Comparison of ENCODE assay signal across 8 cellular contexts in the genomic region with DNA sequence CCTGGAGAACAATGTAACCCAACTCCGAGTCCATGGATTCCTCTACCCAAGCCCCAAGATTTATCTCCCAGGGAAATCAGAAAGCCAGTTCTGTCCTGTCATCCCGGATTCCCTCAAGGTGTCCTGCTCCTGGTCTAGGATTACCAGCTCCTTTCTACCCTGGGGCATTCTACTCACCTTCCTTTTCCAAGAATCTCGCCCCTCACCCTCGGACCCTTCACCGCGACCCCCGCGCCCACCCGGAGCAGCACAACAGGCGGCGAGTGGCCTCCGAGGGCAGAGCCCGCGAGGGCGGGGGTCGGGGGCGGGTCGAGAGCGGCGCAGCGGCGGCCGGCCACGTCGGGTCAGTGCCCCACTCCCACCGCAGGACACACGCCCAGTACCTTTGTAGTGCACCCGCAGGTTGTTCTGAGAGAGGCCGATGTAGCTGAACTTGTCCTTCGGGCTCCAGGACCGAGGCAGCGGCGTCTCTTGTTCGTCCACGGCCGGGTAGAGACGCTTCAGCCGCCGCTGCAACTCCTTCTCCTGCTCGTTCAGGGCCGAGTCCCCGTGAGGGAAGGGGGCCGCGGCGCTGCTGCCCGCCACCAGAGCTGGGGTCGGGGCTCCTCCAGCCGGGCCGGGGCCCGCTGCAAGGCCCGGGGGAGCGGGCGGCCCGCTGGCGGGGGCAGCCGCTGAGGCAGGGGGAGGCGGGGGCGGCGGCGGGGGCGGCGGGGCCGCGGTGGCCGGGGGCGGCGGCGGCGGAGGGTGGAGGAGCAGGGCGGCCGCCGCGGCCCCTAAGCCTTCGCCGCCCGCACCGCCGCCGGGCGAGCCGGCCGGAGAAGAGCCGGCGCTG. TPM values are rescaled to one million over a fixed set of nuclear protein-coding genes. Genes with fewer than 3 reads are reported as not detected.
DNase-seq lines count a peak whose midpoint lies in the region; ATAC-seq and TF ChIP-seq lines count a peak whose summit lies in the region.

No MANE protein-coding gene starts in this region.

- peak overlapping the region; percentile 48 for H3K14ac ChIP-seq in IMR-90 (replicated peaks; ENCODE audit: low read depth, low read length)

- CTCF ChIA-PET in IMR-90 (lab: Yijun Ruan, JAX) (no interaction called here), activated B cell treated with CpG ODN at 0.5 μM for 24 hours (lab: Charles Lee) (interaction anchor here (1.3 kb wide), 1 partner anchor 96 kb away, joined by 5 read pairs; a partner anchor contains a TSS)

- no peak overlapping the region for H2BK20ac ChIP-seq in IMR-90 (ENCODE audit: low read depth, low read length)

- H3K4me3 ChIP-seq in IMR-90 (ENCODE audit: insufficient read depth, low read depth, low read length) = peak overlapping the region; percentile 94
- H3K4me3 ChIP-seq in right lobe of liver = peak overlapping the region; percentile 71 to 81 (median 74)

- H3K4me1 Mint-ChIP-seq in activated B cell treated with CpG ODN at 0.5 μM for 24 hours = peaks cover 44% of the 10 kb centered on the region
- peaks cover 67% of the 10 kb centered on the region for H3K4me1 Mint-ChIP-seq in dendritic cell treated with granulocyte-macrophage colony-stimulating factor and Interleukin-4, amounts not matched to agents 40 ng/mL and 50 ng/mL, for 4 days (ENCODE audit: low read depth)
- H3K4me1 Mint-ChIP-seq in stimulated activated effector memory CD8-positive, alpha-beta T cell treated with anti-CD3 and anti-CD28 coated beads, Interleukin-12 subunit alpha, Interleukin-12 subunit beta, amount 100 ng/mL, for 72 hours = peaks cover 52% of the 10 kb centered on the region

- no peak overlapping the region for H2BK120ac ChIP-seq in IMR-90 (ENCODE audit: low read depth, low read length)

- no peaks in the 10 kb centered on the region for H3K9me3 ChIP-seq in IMR-90 (ENCODE audit: control insufficient read depth, insufficient read depth, low read length)
- no peaks in the 10 kb centered on the region for H3K9me3 ChIP-seq in right lobe of liver

- peak overlapping the region; percentile 84 for H3K27ac Mint-ChIP-seq in activated B cell treated with CpG ODN at 0.5 μM for 24 hours
- peak overlapping the region; percentile 98 for H3K27ac Mint-ChIP-seq in dendritic cell treated with granulocyte-macrophage colony-stimulating factor and Interleukin-4, amounts not matched to agents 40 ng/mL and 50 ng/mL, for 4 days
- peak overlapping the region; percentile 85 for H3K27ac Mint-ChIP-seq in stimulated activated effector memory CD8-positive, alpha-beta T cell treated with anti-CD3 and anti-CD28 coated beads, Interleukin-12 subunit alpha, Interleukin-12 subunit beta, amount 100 ng/mL, for 72 hours

- H3K9me3 Mint-ChIP-seq in activated B cell treated with CpG ODN at 0.5 μM for 24 hours = no peaks in the 10 kb centered on the region
- H3K9me3 Mint-ChIP-seq in dendritic cell treated with granulocyte-macrophage colony-stimulating factor and Interleukin-4, amounts not matched to agents 40 ng/mL and 50 ng/mL, for 4 days = no peaks in the 10 kb centered on the region
- no peaks in the 10 kb centered on the region for H3K9me3 Mint-ChIP-seq in stimulated activated effector memory CD8-positive, alpha-beta T cell treated with anti-CD3 and anti-CD28 coated beads, Interleukin-12 subunit alpha, Interleukin-12 subunit beta, amount 100 ng/mL, for 72 hours

- H2AK5ac ChIP-seq in IMR-90 (ENCODE audit: low read depth, low read length) = 0 out of 2 replicates have a peak overlapping the region, but pooled peaks have one; percentile 2

- no peak overlapping the region for H4K5ac ChIP-seq in IMR-90 (ENCODE audit: low read depth, low read length)

- peak; percentile 18 for ATAC-seq in GM21528 (IDR thresholded peaks at IDR 0.05; ENCODE audit: low FRiP score, unreplicated experiment)
- peak; percentile 8 for ATAC-seq in IMR-90 (ENCODE audit: low read depth)
- peak; percentile 9 for ATAC-seq in activated B cell treated with CpG ODN at 0.5 μM for 24 hours (ENCODE audit: low read depth)
- ATAC-seq in right lobe of liver = peak; percentile 36 to 54 (median 46)
- peak; percentile 12 for ATAC-seq in stimulated activated effector memory CD8-positive, alpha-beta T cell treated with anti-CD3 and anti-CD28 coated beads, Interleukin-12 subunit alpha, Interleukin-12 subunit beta, amount 100 ng/mL, for 72 hours

- H2AFZ ChIP-seq in IMR-90 (replicated peaks; ENCODE audit: low read length, poor library complexity) = peak overlapping the region; percentile 86

- in situ Hi-C loops in IMR-90 (cut with MboI; ENCODE audit: low sequenced_read_pairs) = no loop called here

- peak overlapping the region; percentile 54; the same call in 1 of the 2 replicates for H3K18ac ChIP-seq in IMR-90 (ENCODE audit: low read depth, low read length)

- TF ChIP-seq POLR2A in IMR-90 (IDR thresholded peaks at IDR 0.05; ENCODE audit: low read depth, low read length) = no peak
- no peak for TF ChIP-seq POLR2A in right lobe of liver (IDR thresholded peaks at IDR 0.05)

- peaks cover 6% of the 10 kb centered on the region for H3K36me3 Mint-ChIP-seq in activated B cell treated with CpG ODN at 0.5 μM for 24 hours (ENCODE audit: low read depth)
- peaks cover 21% of the 10 kb centered on the region for H3K36me3 Mint-ChIP-seq in dendritic cell treated with granulocyte-macrophage colony-stimulating factor and Interleukin-4, amounts not matched to agents 40 ng/mL and 50 ng/mL, for 4 days (ENCODE audit: low read depth)
- H3K36me3 Mint-ChIP-seq in stimulated activated effector memory CD8-positive, alpha-beta T cell treated with anti-CD3 and anti-CD28 coated beads, Interleukin-12 subunit alpha, Interleukin-12 subunit beta, amount 100 ng/mL, for 72 hours = peaks cover 12% of the 10 kb centered on the region

- peak overlapping the region in 1 of 2 experiments; percentile 46; a peak in 1 of 4 replicates for H4K8ac ChIP-seq in IMR-90 (ENCODE audit: low read depth in 2 of 2, low read length in 2 of 2)

- dilution Hi-C loops in IMR-90 (cut with HindIII; ENCODE audit: low sequenced_read_pairs, unreplicated experiment) = no loop called here

- H3K4me2 ChIP-seq in IMR-90 (ENCODE audit: low read depth, low read length) = peak overlapping the region; percentile 93

- peak; percentile 69 for DNase-seq in DMS53 (lab: John Stamatoyannopoulos, UW)
- no peak for DNase-seq in IMR-90
- peak; percentile 50 for DNase-seq in activated B cell treated with CpG ODN at 0.5 μM for 24 hours
- peak; percentile 73 to 79 (median 78) for DNase-seq in right lobe of liver
- peak; percentile 40 to 77 for DNase-seq in stimulated activated effector memory CD8-positive, alpha-beta T cell treated with anti-CD3 and anti-CD28 coated beads, Interleukin-12 subunit alpha, Interleukin-12 subunit beta, amount 100 ng/mL, for 72 hours (ENCODE audit: low spot score in 2 of 2)
- no peak for DNase-seq in mesenteric fat pad (ENCODE audit: low spot score)

- H3K27me3 Mint-ChIP-seq in activated B cell treated with CpG ODN at 0.5 μM for 24 hours = no peaks in the 10 kb centered on the region
- H3K27me3 Mint-ChIP-seq in dendritic cell treated with granulocyte-macrophage colony-stimulating factor and Interleukin-4, amounts not matched to agents 40 ng/mL and 50 ng/mL, for 4 days = no peaks in the 10 kb centered on the region

- H3K9ac ChIP-seq in IMR-90 (ENCODE audit: low read depth, low read length) = peak overlapping the region; percentile 93

- peak overlapping the region; percentile 86 for H3K4me3 Mint-ChIP-seq in activated B cell treated with CpG ODN at 0.5 μM for 24 hours
- peak overlapping the region; percentile 94 for H3K4me3 Mint-ChIP-seq in dendritic cell treated with granulocyte-macrophage colony-stimulating factor and Interleukin-4, amounts not matched to agents 40 ng/mL and 50 ng/mL, for 4 days
- peak overlapping the region; percentile 81 for H3K4me3 Mint-ChIP-seq in stimulated activated effector memory CD8-positive, alpha-beta T cell treated with anti-CD3 and anti-CD28 coated beads, Interleukin-12 subunit alpha, Interleukin-12 subunit beta, amount 100 ng/mL, for 72 hours

- H3K36me3 ChIP-seq in IMR-90 (ENCODE audit: control insufficient read depth, insufficient read depth, low read length) (no peaks in the 10 kb centered on the region; the same call in 1 of the 2 replicates), right lobe of liver (no peaks in the 10 kb centered on the region)

- POLR2A ChIA-PET in IMR-90 (lab: Charles Lee; ENCODE audit: unreplicated experiment) = no interaction called here
- POLR2A ChIA-PET in activated B cell treated with CpG ODN at 0.5 μM for 24 hours (lab: Charles Lee) = interaction anchor here (0.6 to 4.4 kb wide), 6 partner anchors 10 to 320 kb away, joined by 3 to 34 read pairs (median 10); a partner anchor contains a TSS

- H4K20me1 ChIP-seq in IMR-90 (ENCODE audit: insufficient read depth, low read length) = peaks cover 28% of the 10 kb centered on the region; the same call in 1 of the 2 replicates

- H3K27me3 ChIP-seq in IMR-90 (ENCODE audit: control insufficient read depth, insufficient read depth, low read length) (no peaks in the 10 kb centered on the region), right lobe of liver (no peaks in the 10 kb centered on the region)

- peak overlapping the region; percentile 86 for H2BK5ac ChIP-seq in IMR-90 (ENCODE audit: low read depth, low read length, poor library complexity, severe bottlenecking)

- peak overlapping the region; percentile 52; the same call in 1 of the 2 replicates for H3K4ac ChIP-seq in IMR-90 (ENCODE audit: low read depth, low read length)

- TF ChIP-seq RAD21 in IMR-90 (IDR thresholded peaks at IDR 0.05; ENCODE audit: low read length) = no peak

- TF ChIP-seq CTCF in IMR-90 (conservative IDR thresholded peaks at IDR 0.05; ENCODE audit: low read depth, low read length) (no peak), activated B cell treated with CpG ODN at 0.5 μM for 24 hours (IDR thresholded peaks at IDR 0.05) (no peak), right lobe of liver (IDR thresholded peaks at IDR 0.05) (no peak)

- H3K56ac ChIP-seq in IMR-90 (ENCODE audit: extremely low read depth, insufficient read depth, low read length) = peak overlapping the region; percentile 57; the same call in 1 of the 2 replicates

- no peak overlapping the region for H2BK15ac ChIP-seq in IMR-90 (ENCODE audit: low read depth, low read length)

- H3K4me1 ChIP-seq in IMR-90 (ENCODE audit: control insufficient read depth, insufficient read depth, low read length) (peaks cover 3% of the 10 kb centered on the region), right lobe of liver (peaks cover 0 to 16% (median 2%) of the 10 kb centered on the region in 4 donors)

- H3K27ac ChIP-seq in IMR-90 (ENCODE audit: insufficient read depth, low read length) = peak overlapping the region; percentile 91
- H3K27ac ChIP-seq in right lobe of liver = peak overlapping the region; percentile 73 to 91 (median 90)

- peaks cover 0 to 11% of the 10 kb centered on the region in 2 experiments; a peak in 2 of 4 replicates for H3K79me1 ChIP-seq in IMR-90 (ENCODE audit: low read depth in 1 of 2, low read length in 2 of 2)

- 0% methylated on average over 46 of the region's 84 CpGs; no CpG with 5 or more reads in 1 of the 2 experiments for whole genome bisulfite sequencing in IMR-90 (ENCODE audit: extremely low coverage in 2 of 2, insufficient read length in 1 of 2), 2 experiments
- 1% methylated on average over 10 of the region's 84 CpGs for WGBS in right lobe of liver (ENCODE audit: insufficient coverage, low coverage, low lambda C conversion rate, missing lambda C conversion rate)

- no TSS peak for BruUV-seq in IMR-90 (replicated peaks; lab: Mats Ljungman, UMichigan)

- peaks cover 3% of the 10 kb centered on the region; the same call in 1 of the 2 replicates for H3K9me1 ChIP-seq in IMR-90 (ENCODE audit: insufficient read depth, low read length)

- peak overlapping the region; percentile 94 for H2AK9ac ChIP-seq in IMR-90 (replicated peaks; ENCODE audit: low read depth, low read length, poor library complexity)

- H4K91ac ChIP-seq in IMR-90 (ENCODE audit: insufficient read depth, low read depth, low read length) = no peak overlapping the region; the same call in 1 of the 2 replicates

- H3K23ac ChIP-seq in IMR-90 (ENCODE audit: low read depth, low read length) = peak overlapping the region; percentile 71

- intact Hi-C loops in IMR-90 (cut with micrococcal nuclease) (loop anchor here (5.0 kb wide), 1 partner anchor 87 kb away; no protein-coding TSS in a partner anchor), activated B cell treated with CpG ODN at 0.5 μM for 24 hours (cut with micrococcal nuclease) (loop anchor here (1.0 to 5.0 kb wide), 3 partner anchors 10 to 1537 kb away; a partner anchor contains a TSS), right lobe of liver (cut with DNase I) (no loop called here)
- intact Hi-C loops in dendritic cell treated with granulocyte-macrophage colony-stimulating factor and Interleukin-4, amounts not matched to agents 40 ng/mL and 50 ng/mL, for 4 days (cut with micrococcal nuclease) = loop anchor here (5.0 kb wide), 1 partner anchor 52 kb away; no protein-coding TSS in a partner anchor

RNA-seq across cellular contexts. Expression of a gene that starts 0.9 kb away (rescaled TPM):
- total RNA-seq in IMR-90 (2012; rRNA removed) (17.7 and 23.3 TPM in 2 replicates), activated B cell treated with CpG ODN at 0.5 μM for 24 hours (30.7 and 34.7 TPM in 2 replicates), right lobe of liver (10 to 100 TPM; 14.1 to 17.9 (median 15.9) TPM), mesenteric fat pad (42.2 TPM)
- polyA plus RNA-seq in IMR-90 (2012; rRNA removed) = 22.1 and 27.8 TPM in 2 replicates
- polyA plus RNA-seq in IMR-90 (2012; cell fraction: cytosol; rRNA removed) = 4.6 and 5.4 TPM in 2 replicates
- 3.0 and 31.7 TPM in 2 replicates for polyA plus RNA-seq in IMR-90 (2012; cell fraction: nucleus; rRNA removed; ENCODE audit: low replicate concordance)

Comparison
In these comparisons a context has a peak if more than half of its experiments do, and no peak if none do; other contexts are left out.
1. DNase-seq: peak in DMS53 (single experiment), activated B cell treated with CpG ODN at 0.5 μM for 24 hours (single experiment), right lobe of liver (3 of 3) and stimulated activated effector memory CD8-positive, alpha-beta T cell treated with anti-CD3 and anti-CD28 coated beads, Interleukin-12 subunit alpha, Interleukin-12 subunit beta, amount 100 ng/mL, for 72 hours (2 of 2); none in IMR-90 (single experiment) and mesenteric fat pad (single experiment).
2. intact Hi-C loops: an anchor here in IMR-90 (5.0 kb wide), activated B cell treated with CpG ODN at 0.5 μM for 24 hours (1.0 to 5.0 kb wide) and dendritic cell treated with granulocyte-macrophage colony-stimulating factor and Interleukin-4, amounts not matched to agents 40 ng/mL and 50 ng/mL, for 4 days (5.0 kb wide); none called in right lobe of liver.
3. Peak in every context shown above with its lines, with median percentiles within 50 percentile points of each other: ATAC-seq, H3K27ac Mint-ChIP-seq and H3K4me3 Mint-ChIP-seq.